17 cellular contexts compared by ENCODE assay signal in the genomic region with DNA sequence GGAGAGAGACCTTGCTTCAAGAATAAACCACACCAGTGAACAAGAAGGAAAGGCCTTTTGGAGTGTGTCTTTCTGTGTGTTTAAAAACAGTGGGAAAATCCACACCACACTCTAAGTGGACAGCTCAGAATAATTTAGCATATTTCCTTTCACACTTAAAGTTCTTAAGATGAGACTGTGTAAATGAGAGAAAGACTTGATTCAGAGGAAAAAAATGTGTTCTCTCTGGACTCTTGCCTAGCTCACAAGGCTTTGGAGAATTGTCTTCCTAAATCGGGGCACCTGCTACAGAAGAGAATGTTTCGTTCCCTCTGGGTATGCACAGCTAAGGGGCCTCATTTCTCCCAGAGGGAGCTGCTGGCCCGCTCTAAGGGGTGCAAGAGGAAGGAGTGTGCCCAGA. TPM values are rescaled to one million over a fixed set of nuclear protein-coding genes. Genes with fewer than 3 reads are reported as not detected.
DNase-seq lines count a peak whose midpoint lies in the region; ATAC-seq and TF ChIP-seq lines count a peak whose summit lies in the region.
"Had no signal": no experiment of that assay in that cellular context is flagged by ENCODE, and none has a peak within 500 bp of the region (broad histone marks: within the 10 kb centered on the region; RNA-seq: fewer than 3 reads in every experiment).

No MANE protein-coding gene starts in this region.

- H3K9me3 ChIP-seq in PC-3 (ENCODE audit: low read length) (no peaks in the 10 kb centered on the region), left lung (no peaks in the 10 kb centered on the region), uterus (no peaks in the 10 kb centered on the region), PC-9 (ENCODE audit: insufficient read depth, low read depth) (no peaks in the 10 kb centered on the region)
- H3K9me3 ChIP-seq: HAP-1, SJSA1 had no signal

- peaks cover 61% of the 10 kb centered on the region for H3K4me1 Mint-ChIP-seq in activated CD8-positive, alpha-beta T cell treated with anti-CD3 and anti-CD28 coated beads for 36 hours (ENCODE audit: low read depth)
- H3K4me1 Mint-ChIP-seq in activated CD8-positive, alpha-beta T cell treated with anti-CD3 and anti-CD28 coated beads, Interleukin-2, amount 10 ng/mL, durations not matched to agents 7 days and 5 days (ENCODE audit: low read depth): peaks cover 59% of the 10 kb centered on the region

- H3K4me3 Mint-ChIP-seq in activated CD8-positive, alpha-beta T cell treated with anti-CD3 and anti-CD28 coated beads for 36 hours: no peak overlapping the region
- no peak overlapping the region for H3K4me3 Mint-ChIP-seq in activated CD8-positive, alpha-beta T cell treated with anti-CD3 and anti-CD28 coated beads, Interleukin-2, amount 10 ng/mL, durations not matched to agents 7 days and 5 days

- CTCF ChIA-PET in activated CD8-positive, alpha-beta T cell treated with anti-CD3 and anti-CD28 coated beads for 36 hours (lab: Charles Lee): interaction anchor here (1.3 to 8.0 kb wide), 7 partner anchors 11 to 67 kb away, joined by 3 to 96 read pairs (median 18); no protein-coding TSS in a partner anchor
- CTCF ChIA-PET in activated CD8-positive, alpha-beta T cell treated with anti-CD3 and anti-CD28 coated beads, Interleukin-2, amount 10 ng/mL, durations not matched to agents 7 days and 5 days (lab: Charles Lee): interaction anchor here (0.8 to 6.9 kb wide), 9 partner anchors 12 to 213 kb away, joined by 3 to 107 read pairs (median 7); a partner anchor contains a TSS
- CTCF ChIA-PET in PC-3 (lab: Charles Lee) (no interaction called here), PC-9 (lab: Charles Lee) (no interaction called here)

- H2AFZ ChIP-seq in PC-3 (ENCODE audit: low read length) (no peak overlapping the region), PC-9 (no peak overlapping the region)

- TF ChIP-seq CTCF in activated CD8-positive, alpha-beta T cell treated with anti-CD3 and anti-CD28 coated beads for 36 hours (IDR thresholded peaks at IDR 0.05): no peak
- TF ChIP-seq CTCF in PC-3 (conservative IDR thresholded peaks at IDR 0.05; ENCODE audit: low read depth, low read length): no peak
- TF ChIP-seq CTCF in left lung (IDR thresholded peaks at IDR 0.05): no peak
- TF ChIP-seq CTCF in uterus (IDR thresholded peaks at IDR 0.05): no peak
- TF ChIP-seq CTCF in PC-9 (conservative IDR thresholded peaks at IDR 0.05): no peak

- H3K9me2 ChIP-seq in PC-3 (replicated peaks; ENCODE audit: low read length) (no peaks in the 10 kb centered on the region), PC-9 (ENCODE audit: insufficient read depth) (no peaks in the 10 kb centered on the region)

- peak overlapping the region; percentile 21 for H3K27ac Mint-ChIP-seq in activated CD8-positive, alpha-beta T cell treated with anti-CD3 and anti-CD28 coated beads for 36 hours
- no peak overlapping the region for H3K27ac Mint-ChIP-seq in activated CD8-positive, alpha-beta T cell treated with anti-CD3 and anti-CD28 coated beads, Interleukin-2, amount 10 ng/mL, durations not matched to agents 7 days and 5 days

- H3K79me2 ChIP-seq in PC-3 (ENCODE audit: low read length): no peaks in the 10 kb centered on the region
- H3K79me2 ChIP-seq in PC-9 (ENCODE audit: low read depth): peaks cover 9% of the 10 kb centered on the region; the same call in 1 of the 2 replicates

- intact Hi-C loops in activated CD8-positive, alpha-beta T cell treated with anti-CD3 and anti-CD28 coated beads for 36 hours (cut with micrococcal nuclease): loop anchor here (5.0 kb wide), 1 partner anchor 42 kb away; no protein-coding TSS in a partner anchor
- intact Hi-C loops in PC-3 (cut with micrococcal nuclease): no loop called here
- intact Hi-C loops in left lung (cut with DNase I): no loop called here
- intact Hi-C loops in uterus (cut with DNase I; ENCODE audit: low total_unique reads): no loop called here
- intact Hi-C loops in PC-9 (cut with micrococcal nuclease; ENCODE audit: unreplicated experiment): no loop called here

- H3K27me3 Mint-ChIP-seq in activated CD8-positive, alpha-beta T cell treated with anti-CD3 and anti-CD28 coated beads for 36 hours: no peaks in the 10 kb centered on the region
- H3K27me3 Mint-ChIP-seq in activated CD8-positive, alpha-beta T cell treated with anti-CD3 and anti-CD28 coated beads, Interleukin-2, amount 10 ng/mL, durations not matched to agents 7 days and 5 days (ENCODE audit: low read depth): no peaks in the 10 kb centered on the region

- H3K4me3 ChIP-seq in PC-3 (ENCODE audit: low read length) (no peak overlapping the region), left lung (no peak overlapping the region), uterus (no peak overlapping the region), PC-9 (no peak overlapping the region)
- H3K4me3 ChIP-seq: HAP-1, SJSA1 had no signal

- no peak overlapping the region for H3K9ac ChIP-seq in PC-3 (ENCODE audit: low read length)

- no peaks in the 10 kb centered on the region for H3F3A ChIP-seq in PC-3 (ENCODE audit: low read length, unreplicated experiment)
- H3F3A ChIP-seq in PC-9 (ENCODE audit: insufficient read depth, low read depth): peaks cover 40% of the 10 kb centered on the region

- no peak for ATAC-seq in activated CD8-positive, alpha-beta T cell treated with anti-CD3 and anti-CD28 coated beads for 36 hours
- ATAC-seq in activated CD8-positive, alpha-beta T cell treated with anti-CD3 and anti-CD28 coated beads, Interleukin-2, amount 10 ng/mL, durations not matched to agents 7 days and 5 days: no peak
- ATAC-seq in PC-3 (no peak), left lung (peak; percentile 36)

- TF ChIP-seq POLR2A in uterus (IDR thresholded peaks at IDR 0.05): no peak

- H3K27ac ChIP-seq in PC-3 (ENCODE audit: low read length) (no peak overlapping the region), left lung (no peak overlapping the region), uterus (peak overlapping the region; percentile 61 to 80), PC-9 (no peak overlapping the region)
- H3K27ac ChIP-seq: 22Rv1, SJSA1 had no signal

- no peaks in the 10 kb centered on the region for H4K20me1 ChIP-seq in PC-3 (ENCODE audit: low read length)
- H4K20me1 ChIP-seq in PC-9 (ENCODE audit: insufficient read depth): no peaks in the 10 kb centered on the region

- no peak overlapping the region for H3K4me2 ChIP-seq in PC-3 (ENCODE audit: low read length)
- no peak overlapping the region for H3K4me2 ChIP-seq in PC-9

- H3K36me3 Mint-ChIP-seq in activated CD8-positive, alpha-beta T cell treated with anti-CD3 and anti-CD28 coated beads for 36 hours (ENCODE audit: low read depth): peaks cover 28% of the 10 kb centered on the region
- H3K36me3 Mint-ChIP-seq in activated CD8-positive, alpha-beta T cell treated with anti-CD3 and anti-CD28 coated beads, Interleukin-2, amount 10 ng/mL, durations not matched to agents 7 days and 5 days (ENCODE audit: low read depth): peaks cover 63% of the 10 kb centered on the region

- DNase-seq in activated CD8-positive, alpha-beta T cell treated with anti-CD3 and anti-CD28 coated beads for 36 hours: no peak
- no peak for DNase-seq in activated CD8-positive, alpha-beta T cell treated with anti-CD3 and anti-CD28 coated beads, Interleukin-2, amount 10 ng/mL, durations not matched to agents 7 days and 5 days
- DNase-seq in PC-3 (no peak), left lung (no peak), uterus (no peak), NCI-H524 treated with DMSO at 0.1 percent for 48 hours (lab: John Stamatoyannopoulos, UW) (no peak), NCI-H69 (lab: John Stamatoyannopoulos, UW) (no peak), PC-9 (no peak)
- DNase-seq: GF-D8, IMR-90, Kasumi-1, NCI-H187, NCI-H226 had no signal

- POLR2A ChIA-PET in activated CD8-positive, alpha-beta T cell treated with anti-CD3 and anti-CD28 coated beads for 36 hours (lab: Charles Lee): interaction anchor here (1.3 kb wide), 1 partner anchor 43 kb away, joined by 5 read pairs; no protein-coding TSS in a partner anchor
- POLR2A ChIA-PET in activated CD8-positive, alpha-beta T cell treated with anti-CD3 and anti-CD28 coated beads, Interleukin-2, amount 10 ng/mL, durations not matched to agents 7 days and 5 days (lab: Charles Lee): interaction anchor here (0.5 kb wide), 1 partner anchor 229 kb away, joined by 5 read pairs; no protein-coding TSS in a partner anchor
- POLR2A ChIA-PET in PC-3 (lab: Charles Lee; ENCODE audit: unreplicated experiment): no interaction called here
- POLR2A ChIA-PET in PC-9 (lab: Charles Lee; ENCODE audit: unreplicated experiment): no interaction called here

- H3K4me1 ChIP-seq in PC-3 (ENCODE audit: insufficient read depth, low read length) (peaks cover 8% of the 10 kb centered on the region), left lung (peaks cover 0 to 7% of the 10 kb centered on the region in 2 donors), uterus (no peaks in the 10 kb centered on the region), PC-9 (replicated peaks; ENCODE audit: insufficient read depth) (peaks cover 20% of the 10 kb centered on the region)
- H3K4me1 ChIP-seq: SJSA1 had no signal

- BruUV-seq in PC-3 (replicated peaks; lab: Mats Ljungman, UMichigan) (TSS peak; percentile 8), PC-9 (replicated peaks; lab: Mats Ljungman, UMichigan) (no TSS peak)

- H3K27me3 ChIP-seq in PC-3 (ENCODE audit: low read length) (no peaks in the 10 kb centered on the region), left lung (no peaks in the 10 kb centered on the region), uterus (no peaks in the 10 kb centered on the region), PC-9 (ENCODE audit: insufficient read depth, low read depth) (no peaks in the 10 kb centered on the region)
- H3K27me3 ChIP-seq: SJSA1 had no signal

- no peaks in the 10 kb centered on the region for H3K9me3 Mint-ChIP-seq in activated CD8-positive, alpha-beta T cell treated with anti-CD3 and anti-CD28 coated beads for 36 hours
- H3K9me3 Mint-ChIP-seq in activated CD8-positive, alpha-beta T cell treated with anti-CD3 and anti-CD28 coated beads, Interleukin-2, amount 10 ng/mL, durations not matched to agents 7 days and 5 days (ENCODE audit: insufficient read depth): no peaks in the 10 kb centered on the region

- H3K36me3 ChIP-seq in PC-3 (ENCODE audit: low read depth, low read length) (peaks cover 22% of the 10 kb centered on the region; the same call in 1 of the 2 replicates), left lung (peaks cover 0 to 36% of the 10 kb centered on the region in 2 donors), uterus (no peaks in the 10 kb centered on the region), PC-9 (ENCODE audit: low read depth) (peaks cover 35% of the 10 kb centered on the region; the same call in 1 of the 2 replicates)
- H3K36me3 ChIP-seq: HAP-1, SJSA1 had no signal

RNA-seq across cellular contexts. Expression of a gene that starts 28.4 kb away (rescaled TPM):
- 10 to 100 TPM; 21.1 to 21.5 TPM for total RNA-seq in activated CD8-positive, alpha-beta T cell treated with anti-CD3 and anti-CD28 coated beads for 36 hours
- 1 to 10 TPM; 8.0 TPM for total RNA-seq in activated CD8-positive, alpha-beta T cell treated with anti-CD3 and anti-CD28 coated beads, Interleukin-2, amount 10 ng/mL, durations not matched to agents 7 days and 5 days
- not detected in 2 replicates for total RNA-seq in PC-3 (2014; rRNA removed)
- total RNA-seq in left lung: 1 to 10 TPM; 2.5 to 3.4 TPM
- total RNA-seq in uterus: under 1 TPM in 1 of 4 donors, not detected in 3; 0.69 TPM
- not detected in 2 replicates for total RNA-seq in PC-9 (2021)
- total RNA-seq: HT1080, IMR-90, SJSA1 had no signal

Comparison
In these comparisons a context has a peak if more than half of its experiments do, and no peak if none do; other contexts are left out.
1. H3K27ac ChIP-seq: peak in uterus (2 of 2); none in PC-3 (single experiment), left lung (0 of 2) and PC-9 (single experiment).
2. CTCF ChIA-PET loops: an anchor here in activated CD8-positive, alpha-beta T cell treated with anti-CD3 and anti-CD28 coated beads for 36 hours (1.3 to 8.0 kb wide) and activated CD8-positive, alpha-beta T cell treated with anti-CD3 and anti-CD28 coated beads, Interleukin-2, amount 10 ng/mL, durations not matched to agents 7 days and 5 days (0.8 to 6.9 kb wide); none called in PC-3 and PC-9.
3. POLR2A ChIA-PET loops: an anchor here in activated CD8-positive, alpha-beta T cell treated with anti-CD3 and anti-CD28 coated beads for 36 hours (1.3 kb wide) and activated CD8-positive, alpha-beta T cell treated with anti-CD3 and anti-CD28 coated beads, Interleukin-2, amount 10 ng/mL, durations not matched to agents 7 days and 5 days (0.5 kb wide); none called in PC-3 and PC-9.